Comparison of ENCODE assay signal across 1 cellular context in genomic region chr14:60091550-60092511, GRCh38.
TF ChIP-seq lines count a peak whose summit lies in the region.

TSS of gene PCNX4 (plus strand) at chr14:60091923. CDS start at chr14:60107639, 15,716 bp downstream.

TF ChIP-seq in HepG2, 621 proteins besides CTCF, POLR2A, EP300 and RAD21 (continued from another document and continues in another):
- no peak for TF ChIP-seq ZNF740 (CRISPR knock-in tag; IDR thresholded peaks at IDR 0.05)
- TF ChIP-seq ZNF224 (CRISPR knock-in tag; IDR thresholded peaks at IDR 0.05): peak; percentile 94
- TF ChIP-seq NFAT5 (CRISPR knock-in tag; IDR thresholded peaks at IDR 0.05): peak; percentile 70; the same call in 1 of the 2 replicates
- TF ChIP-seq ZNF547 (CRISPR knock-in tag; IDR thresholded peaks at IDR 0.05): peak; percentile 98
- peak; percentile 93 for TF ChIP-seq ZNF33B (CRISPR knock-in tag; IDR thresholded peaks at IDR 0.05)
- peak; percentile 74; the same call in 1 of the 2 replicates for TF ChIP-seq TBX2 (CRISPR knock-in tag; IDR thresholded peaks at IDR 0.05; ENCODE audit: borderline replicate concordance)
- no peak for TF ChIP-seq ZNF432 (CRISPR knock-in tag; IDR thresholded peaks at IDR 0.05; ENCODE audit: borderline replicate concordance)
- TF ChIP-seq MAFK (conservative IDR thresholded peaks at IDR 0.05 in 1 of 2, IDR thresholded peaks at IDR 0.05 in 1 of 2; ENCODE audit: low read length in 2 of 2): no peak
- TF ChIP-seq PTBP1 (IDR thresholded peaks at IDR 0.05; ENCODE audit: low read depth, low read length, poor library complexity, severe bottlenecking): no peak
- TF ChIP-seq ZNF446 (CRISPR knock-in tag; IDR thresholded peaks at IDR 0.05): peak; percentile 81; the same call in 1 of the 2 replicates
- TF ChIP-seq ZBTB43 (CRISPR knock-in tag; conservative IDR thresholded peaks at IDR 0.05): no peak; the same call in none of the 2 replicates
- peak; percentile 99 for TF ChIP-seq THAP9 (CRISPR knock-in tag; IDR thresholded peaks at IDR 0.05; ENCODE audit: borderline replicate concordance)
- peak; percentile 59 for TF ChIP-seq SMAD3 (CRISPR knock-in tag; IDR thresholded peaks at IDR 0.05)
- no peak for TF ChIP-seq ZSCAN30 (CRISPR knock-in tag; IDR thresholded peaks at IDR 0.05)
- TF ChIP-seq IKZF4 (CRISPR knock-in tag; IDR thresholded peaks at IDR 0.05; ENCODE audit: borderline replicate concordance, low read depth, not compliant biosample characterization): peak; percentile 97
- 0 out of 2 replicates have a peak, but pooled peaks have one; percentile 29 for TF ChIP-seq CHD2 (IDR thresholded peaks at IDR 0.05; ENCODE audit: low read depth, low read length)
- TF ChIP-seq ELF3 (CRISPR knock-in tag; IDR thresholded peaks at IDR 0.05): peak; percentile 66
- peak; percentile 88 for TF ChIP-seq ZBTB21 (CRISPR knock-in tag; IDR thresholded peaks at IDR 0.05)
- TF ChIP-seq CC2D1A (CRISPR knock-in tag; IDR thresholded peaks at IDR 0.05): 0 out of 2 replicates have a peak, but pooled peaks have one; percentile 48
- TF ChIP-seq ZNF792 (CRISPR knock-in tag; IDR thresholded peaks at IDR 0.05): peak; percentile 83; the same call in 1 of the 2 replicates
- TF ChIP-seq THAP11 (CRISPR knock-in tag; IDR thresholded peaks at IDR 0.05): peak; percentile 87
- no peak for TF ChIP-seq TAF15 (IDR thresholded peaks at IDR 0.05; ENCODE audit: low read depth, low read length, poor library complexity, severe bottlenecking)
- TF ChIP-seq ZBTB33 (CRISPR knock-in tag; IDR thresholded peaks at IDR 0.05): peak; percentile 31; the same call in 1 of the 2 replicates
- peak; percentile 89 for TF ChIP-seq ZBTB26 (CRISPR knock-in tag; IDR thresholded peaks at IDR 0.05; ENCODE audit: borderline replicate concordance)
- TF ChIP-seq ZNF44 (CRISPR knock-in tag; IDR thresholded peaks at IDR 0.05): peak; percentile 99
- 0 out of 2 replicates have a peak, but pooled peaks have one; percentile 47 for TF ChIP-seq RCOR2 (CRISPR knock-in tag; IDR thresholded peaks at IDR 0.05)
- peak; percentile 51 for TF ChIP-seq CBX1 (IDR thresholded peaks at IDR 0.05; ENCODE audit: low read depth)
- TF ChIP-seq ZNF138 (CRISPR knock-in tag; IDR thresholded peaks at IDR 0.05; ENCODE audit: low read depth): no peak
- no peak for TF ChIP-seq NR2F6 (IDR thresholded peaks at IDR 0.05)
- TF ChIP-seq NR2F6 (CRISPR knock-in tag; IDR thresholded peaks at IDR 0.05): peak; percentile 74
- no peak for TF ChIP-seq ZNF460 (CRISPR knock-in tag; IDR thresholded peaks at IDR 0.05; ENCODE audit: borderline replicate concordance)
- peak; percentile 92 for TF ChIP-seq ZNF142 (CRISPR knock-in tag; IDR thresholded peaks at IDR 0.05)
- TF ChIP-seq ZNF33A (CRISPR knock-in tag; IDR thresholded peaks at IDR 0.05; ENCODE audit: borderline replicate concordance): no peak
- peak; percentile 93; the same call in 1 of the 2 replicates for TF ChIP-seq MYC (CRISPR knock-in tag; IDR thresholded peaks at IDR 0.05; ENCODE audit: borderline replicate concordance)
- TF ChIP-seq CBFB (CRISPR knock-in tag; IDR thresholded peaks at IDR 0.05): peak; percentile 54; the same call in 1 of the 2 replicates
- TF ChIP-seq PCBP1 (IDR thresholded peaks at IDR 0.05; ENCODE audit: borderline replicate concordance, low read depth, low read length): no peak
- no peak for TF ChIP-seq NFRKB (IDR thresholded peaks at IDR 0.05)
- no peak for TF ChIP-seq ZFP41 (CRISPR knock-in tag; IDR thresholded peaks at IDR 0.05; ENCODE audit: borderline replicate concordance)
- peak; percentile 96; the same call in 1 of the 2 replicates for TF ChIP-seq RARG (CRISPR knock-in tag; IDR thresholded peaks at IDR 0.05; ENCODE audit: low read depth)
- TF ChIP-seq HNRNPH1 (optimal IDR thresholded peaks at IDR 0.05; ENCODE audit: low read depth, low read length): no peak
- TF ChIP-seq RFX1 (IDR thresholded peaks at IDR 0.05): peak; percentile 92
